In genomic region chr14:73784988-73785313, GRCh38 we compare ENCODE assay signal across 8 cellular contexts.
DNase-seq lines count a peak whose midpoint lies in the region; ATAC-seq, FAIRE-seq and TF ChIP-seq lines count a peak whose summit lies in the region.

No MANE protein-coding gene starts in this region.

- H3K27ac Mint-ChIP-seq in neural crest cell (ENCODE audit: unreplicated experiment), result no peak overlapping the region

- H3K4me3 ChIP-seq in AG09309 (ENCODE audit: control insufficient read depth, low read depth, low read length) (peak overlapping the region; percentile 46), Karpas-422 (ENCODE audit: low read length) (peak overlapping the region; percentile 89), coronary artery (peak overlapping the region; percentile 96)

- DNase-seq in AG09309 (ENCODE audit: low read depth) (no peak), Karpas-422 (no peak), coronary artery (ENCODE audit: low spot score) (no peak), neural crest cell (ENCODE audit: low read depth, low spot score) (no peak), NK-92 (lab: John Stamatoyannopoulos, UW; ENCODE audit: unreplicated experiment) (no peak), urothelium cell line (ENCODE audit: low spot score) (no peak), NCI-H2227 treated with DMSO at 0.1 percent for 48 hours (lab: John Stamatoyannopoulos, UW) (no peak)

- H3K27me3 Mint-ChIP-seq in neural crest cell (ENCODE audit: low read depth), result peaks cover 3% of the 10 kb centered on the region

- peak overlapping the region; percentile 89 for H3K4me3 Mint-ChIP-seq in neural crest cell

- H3K4me1 ChIP-seq in Karpas-422 (ENCODE audit: low read length), result peaks cover 52% of the 10 kb centered on the region

- H3K9me3 ChIP-seq in Karpas-422 (ENCODE audit: low read length), result no peaks in the 10 kb centered on the region

- no peaks in the 10 kb centered on the region for H3K9me3 Mint-ChIP-seq in neural crest cell

- no peaks in the 10 kb centered on the region for H4K20me1 ChIP-seq in Karpas-422 (ENCODE audit: insufficient read depth, low read depth, low read length)

- peak overlapping the region; percentile 90 for H3K9ac ChIP-seq in Karpas-422 (ENCODE audit: low read length)

- H3K27ac ChIP-seq in Karpas-422 (ENCODE audit: low read length) (peak overlapping the region; percentile 89), coronary artery (peak overlapping the region; percentile 91 to 100)

- no peaks in the 10 kb centered on the region for H3K9me2 ChIP-seq in Karpas-422 (replicated peaks; ENCODE audit: insufficient read depth, low read length)

- TF ChIP-seq CTCF in AG09309 (IDR thresholded peaks at IDR 0.05; ENCODE audit: control insufficient read depth, insufficient read depth, low read depth, low read length, missing control alignments), result no peak
- TF ChIP-seq CTCF in coronary artery (IDR thresholded peaks at IDR 0.05), result no peak
- no peak for TF ChIP-seq CTCF in neural crest cell (conservative IDR thresholded peaks at IDR 0.05)

- ATAC-seq in GM19395 (IDR thresholded peaks at IDR 0.05; ENCODE audit: unreplicated experiment), result no peak

- H3K4me1 Mint-ChIP-seq in neural crest cell, result peaks cover 77% of the 10 kb centered on the region

- no peak overlapping the region for H2AFZ ChIP-seq in Karpas-422 (ENCODE audit: low read length)

- peak overlapping the region; percentile 100 for H3K4me2 ChIP-seq in Karpas-422 (ENCODE audit: low read depth, low read length, poor library complexity, severe bottlenecking)

- no peaks in the 10 kb centered on the region for H3K36me3 ChIP-seq in Karpas-422 (ENCODE audit: insufficient read depth, low read length)

- H3K27me3 ChIP-seq in Karpas-422 (ENCODE audit: low read length), result no peaks in the 10 kb centered on the region

- H3K79me2 ChIP-seq in Karpas-422 (ENCODE audit: low read length), result peaks cover 67% of the 10 kb centered on the region

- no peak for FAIRE-seq in urothelium cell line (lab: Jason Lieb, UNC)

- H3K36me3 Mint-ChIP-seq in neural crest cell (ENCODE audit: low read depth), result no peaks in the 10 kb centered on the region

Comparison
In these comparisons a context has a peak if more than half of its experiments do, and no peak if none do; other contexts are left out.
1. H3K4me3 ChIP-seq: peak in every context shown above with its lines; median percentile 96 in coronary artery; 89 in Karpas-422; 46 in AG09309.